ENCODE assay signal across 12 cellular contexts in the genomic region with DNA sequence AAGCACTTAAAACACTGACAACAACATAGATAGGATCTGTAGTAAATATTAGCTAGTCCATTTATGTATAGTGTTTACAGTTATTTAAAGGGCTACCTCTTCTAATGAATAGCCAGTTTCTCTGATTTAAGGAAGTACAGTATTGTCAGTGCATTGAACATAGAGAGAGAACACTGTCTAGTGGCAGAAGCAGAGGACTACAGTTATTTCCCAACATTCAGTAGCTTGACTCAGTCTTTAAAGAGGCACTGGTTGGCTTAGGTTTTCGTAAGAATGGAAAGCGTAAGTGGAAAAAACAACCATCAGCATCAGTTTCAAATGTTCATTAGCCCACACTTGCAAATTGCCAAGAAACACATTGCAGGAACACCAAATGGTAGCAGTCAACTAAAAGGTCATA.
A peak's percentile ranks its signal among the peaks of the same experiment; 100 is the strongest.
DNase-seq lines count a peak whose midpoint lies in the region; ATAC-seq and TF ChIP-seq lines count a peak whose summit lies in the region.
"Had no signal": no experiment of that assay in that cellular context is flagged by ENCODE, and none has a peak within 500 bp of the region (broad histone marks: within the 10 kb centered on the region; RNA-seq: fewer than 3 reads in every experiment).

No MANE protein-coding gene starts in this region.

- no peak for ATAC-seq in HG03342 (IDR thresholded peaks at IDR 0.05; ENCODE audit: unreplicated experiment)

- peak; percentile 75 for TF ChIP-seq CTCF in VCaP (conservative IDR thresholded peaks at IDR 0.05)

- DNase-seq in Ammon's horn (ENCODE audit: low spot score) (peak; percentile 4), Kasumi-1 (lab: John Stamatoyannopoulos, UW) (peak; percentile 68 to 83), kidney glomerular epithelial cell (lab: John Stamatoyannopoulos, UW) (peak; percentile 31), NCI-H446 (lab: John Stamatoyannopoulos, UW) (no peak)
- no peak for DNase-seq in stimulated activated CD4-positive, alpha-beta T cell treated with anti-CD3 and anti-CD28 coated beads, Interleukin-2, amount 100 ng/mL, for 24 hours
- DNase-seq in stimulated activated CD4-positive, alpha-beta T cell treated with anti-CD3 and anti-CD28 coated beads, Interleukin-15, amount 100 ng/mL, for 24 hours, result no peak
- DNase-seq: GDM1; NCI-H187; stimulated activated CD4-positive, alpha-beta T cell treated with anti-CD3 and anti-CD28 coated beads, Interleukin-1b, Interleukin-23, amount 100 ng/mL, for 48 hours had no signal

- no peak overlapping the region for H3K27ac ChIP-seq in VCaP
- H3K27ac ChIP-seq: esophagus muscularis mucosa had no signal

Comparison
In these comparisons a context has a peak if more than half of its experiments do, and no peak if none do; other contexts are left out.
1. DNase-seq: peak in Ammon's horn (single experiment), Kasumi-1 (2 of 2) and kidney glomerular epithelial cell (single experiment); none in stimulated activated CD4-positive, alpha-beta T cell treated with anti-CD3 and anti-CD28 coated beads, Interleukin-2, amount 100 ng/mL, for 24 hours (0 of 2), stimulated activated CD4-positive, alpha-beta T cell treated with anti-CD3 and anti-CD28 coated beads, Interleukin-15, amount 100 ng/mL, for 24 hours (single experiment) and NCI-H446 (0 of 2).